Comparison of ENCODE assay signal across 2 cellular contexts in the genomic region with DNA sequence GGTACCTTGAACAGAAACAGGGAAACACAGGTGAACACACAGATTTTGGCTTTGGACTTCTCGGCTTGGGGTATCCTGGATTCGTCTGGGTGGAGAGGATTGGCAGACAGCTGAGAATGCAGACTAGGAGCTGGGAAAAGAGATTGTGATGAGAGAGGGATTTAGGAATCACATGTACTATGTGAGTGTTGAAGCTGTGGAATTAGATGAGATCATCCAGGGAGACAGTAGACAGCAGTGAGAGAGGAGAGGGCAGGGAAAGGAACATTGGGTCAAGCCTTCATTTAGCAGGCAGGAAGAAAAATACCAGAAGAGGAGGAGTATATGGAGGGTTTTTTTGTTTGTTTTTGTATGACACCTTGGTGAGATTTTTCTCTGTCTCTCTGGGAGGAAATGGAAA.
TF ChIP-seq lines count a peak whose summit lies in the region.

No MANE protein-coding gene starts in this region.

TF ChIP-seq in SK-N-SH treated with all-trans-retinoic acid at 6 μM for 48 hours, 23 proteins besides CTCF, POLR2A, EP300 and RAD21 (continued from another document):
- TF ChIP-seq ZNF565 (CRISPR knock-in tag; conservative IDR thresholded peaks at IDR 0.05; ENCODE audit: low read depth) (no peak), ARNTL (CRISPR knock-in tag; IDR thresholded peaks at IDR 0.05; ENCODE audit: borderline replicate concordance, low read depth) (no peak), ZNF70 (CRISPR knock-in tag; IDR thresholded peaks at IDR 0.05) (no peak), TCF4 (CRISPR knock-in tag; IDR thresholded peaks at IDR 0.05; ENCODE audit: borderline replicate concordance) (no peak), TOX (CRISPR knock-in tag; IDR thresholded peaks at IDR 0.05; ENCODE audit: borderline replicate concordance) (no peak), GLIS3 (CRISPR knock-in tag; IDR thresholded peaks at IDR 0.05) (no peak), OSR1 (CRISPR knock-in tag; IDR thresholded peaks at IDR 0.05) (no peak), RARB (CRISPR knock-in tag; IDR thresholded peaks at IDR 0.05) (no peak), ZFP3 (CRISPR knock-in tag; IDR thresholded peaks at IDR 0.05) (no peak), SNAI2 (CRISPR knock-in tag; IDR thresholded peaks at IDR 0.05) (no peak), ZNF8 (CRISPR knock-in tag; IDR thresholded peaks at IDR 0.05) (no peak)
- TF ChIP-seq, protein P1, sequence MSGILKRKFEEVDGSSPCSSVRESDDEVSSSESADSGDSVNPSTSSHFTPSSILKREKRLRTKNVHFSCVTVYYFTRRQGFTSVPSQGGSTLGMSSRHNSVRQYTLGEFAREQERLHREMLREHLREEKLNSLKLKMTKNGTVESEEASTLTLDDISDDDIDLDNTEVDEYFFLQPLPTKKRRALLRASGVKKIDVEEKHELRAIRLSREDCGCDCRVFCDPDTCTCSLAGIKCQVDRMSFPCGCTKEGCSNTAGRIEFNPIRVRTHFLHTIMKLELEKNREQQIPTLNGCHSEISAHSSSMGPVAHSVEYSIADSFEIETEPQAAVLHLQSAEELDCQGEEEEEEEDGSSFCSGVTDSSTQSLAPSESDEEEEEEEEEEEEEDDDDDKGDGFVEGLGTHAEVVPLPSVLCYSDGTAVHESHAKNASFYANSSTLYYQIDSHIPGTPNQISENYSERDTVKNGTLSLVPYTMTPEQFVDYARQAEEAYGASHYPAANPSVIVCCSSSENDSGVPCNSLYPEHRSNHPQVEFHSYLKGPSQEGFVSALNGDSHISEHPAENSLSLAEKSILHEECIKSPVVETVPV (CRISPR knock-in tag; IDR thresholded peaks at IDR 0.05) = no peak
- TF ChIP-seq, protein P2, sequence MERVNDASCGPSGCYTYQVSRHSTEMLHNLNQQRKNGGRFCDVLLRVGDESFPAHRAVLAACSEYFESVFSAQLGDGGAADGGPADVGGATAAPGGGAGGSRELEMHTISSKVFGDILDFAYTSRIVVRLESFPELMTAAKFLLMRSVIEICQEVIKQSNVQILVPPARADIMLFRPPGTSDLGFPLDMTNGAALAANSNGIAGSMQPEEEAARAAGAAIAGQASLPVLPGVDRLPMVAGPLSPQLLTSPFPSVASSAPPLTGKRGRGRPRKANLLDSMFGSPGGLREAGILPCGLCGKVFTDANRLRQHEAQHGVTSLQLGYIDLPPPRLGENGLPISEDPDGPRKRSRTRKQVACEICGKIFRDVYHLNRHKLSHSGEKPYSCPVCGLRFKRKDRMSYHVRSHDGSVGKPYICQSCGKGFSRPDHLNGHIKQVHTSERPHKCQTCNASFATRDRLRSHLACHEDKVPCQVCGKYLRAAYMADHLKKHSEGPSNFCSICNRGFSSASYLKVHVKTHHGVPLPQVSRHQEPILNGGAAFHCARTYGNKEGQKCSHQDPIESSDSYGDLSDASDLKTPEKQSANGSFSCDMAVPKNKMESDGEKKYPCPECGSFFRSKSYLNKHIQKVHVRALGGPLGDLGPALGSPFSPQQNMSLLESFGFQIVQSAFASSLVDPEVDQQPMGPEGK (CRISPR knock-in tag; IDR thresholded peaks at IDR 0.05; ENCODE audit: borderline replicate concordance) = no peak

TF ChIP-seq in SK-N-SH, 30 proteins besides CTCF, POLR2A, EP300 and RAD21 (continued from another document):
- TF ChIP-seq, protein P3, sequence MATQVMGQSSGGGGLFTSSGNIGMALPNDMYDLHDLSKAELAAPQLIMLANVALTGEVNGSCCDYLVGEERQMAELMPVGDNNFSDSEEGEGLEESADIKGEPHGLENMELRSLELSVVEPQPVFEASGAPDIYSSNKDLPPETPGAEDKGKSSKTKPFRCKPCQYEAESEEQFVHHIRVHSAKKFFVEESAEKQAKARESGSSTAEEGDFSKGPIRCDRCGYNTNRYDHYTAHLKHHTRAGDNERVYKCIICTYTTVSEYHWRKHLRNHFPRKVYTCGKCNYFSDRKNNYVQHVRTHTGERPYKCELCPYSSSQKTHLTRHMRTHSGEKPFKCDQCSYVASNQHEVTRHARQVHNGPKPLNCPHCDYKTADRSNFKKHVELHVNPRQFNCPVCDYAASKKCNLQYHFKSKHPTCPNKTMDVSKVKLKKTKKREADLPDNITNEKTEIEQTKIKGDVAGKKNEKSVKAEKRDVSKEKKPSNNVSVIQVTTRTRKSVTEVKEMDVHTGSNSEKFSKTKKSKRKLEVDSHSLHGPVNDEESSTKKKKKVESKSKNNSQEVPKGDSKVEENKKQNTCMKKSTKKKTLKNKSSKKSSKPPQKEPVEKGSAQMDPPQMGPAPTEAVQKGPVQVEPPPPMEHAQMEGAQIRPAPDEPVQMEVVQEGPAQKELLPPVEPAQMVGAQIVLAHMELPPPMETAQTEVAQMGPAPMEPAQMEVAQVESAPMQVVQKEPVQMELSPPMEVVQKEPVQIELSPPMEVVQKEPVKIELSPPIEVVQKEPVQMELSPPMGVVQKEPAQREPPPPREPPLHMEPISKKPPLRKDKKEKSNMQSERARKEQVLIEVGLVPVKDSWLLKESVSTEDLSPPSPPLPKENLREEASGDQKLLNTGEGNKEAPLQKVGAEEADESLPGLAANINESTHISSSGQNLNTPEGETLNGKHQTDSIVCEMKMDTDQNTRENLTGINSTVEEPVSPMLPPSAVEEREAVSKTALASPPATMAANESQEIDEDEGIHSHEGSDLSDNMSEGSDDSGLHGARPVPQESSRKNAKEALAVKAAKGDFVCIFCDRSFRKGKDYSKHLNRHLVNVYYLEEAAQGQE (IDR thresholded peaks at IDR 0.05; ENCODE audit: low read depth, low read length) = no peak
- TF ChIP-seq NFIC (IDR thresholded peaks at IDR 0.05; ENCODE audit: borderline replicate concordance) (no peak), SMC3 (IDR thresholded peaks at IDR 0.05; ENCODE audit: low read depth, low read length) (no peak), CHD2 (IDR thresholded peaks at IDR 0.05; ENCODE audit: low read length, partially characterized antibody) (no peak), TAF1 (IDR thresholded peaks at IDR 0.05; ENCODE audit: borderline replicate concordance, low read depth, low read length) (no peak), POLR2AphosphoS5 (IDR thresholded peaks at IDR 0.05; ENCODE audit: low read depth, low read length) (no peak), GABPA (IDR thresholded peaks at IDR 0.05; ENCODE audit: low read depth) (no peak)
- TF ChIP-seq, protein P4, sequence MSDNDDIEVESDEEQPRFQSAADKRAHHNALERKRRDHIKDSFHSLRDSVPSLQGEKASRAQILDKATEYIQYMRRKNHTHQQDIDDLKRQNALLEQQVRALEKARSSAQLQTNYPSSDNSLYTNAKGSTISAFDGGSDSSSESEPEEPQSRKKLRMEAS (IDR thresholded peaks at IDR 0.05; ENCODE audit: low read depth) = no peak
- TF ChIP-seq, protein P5, sequence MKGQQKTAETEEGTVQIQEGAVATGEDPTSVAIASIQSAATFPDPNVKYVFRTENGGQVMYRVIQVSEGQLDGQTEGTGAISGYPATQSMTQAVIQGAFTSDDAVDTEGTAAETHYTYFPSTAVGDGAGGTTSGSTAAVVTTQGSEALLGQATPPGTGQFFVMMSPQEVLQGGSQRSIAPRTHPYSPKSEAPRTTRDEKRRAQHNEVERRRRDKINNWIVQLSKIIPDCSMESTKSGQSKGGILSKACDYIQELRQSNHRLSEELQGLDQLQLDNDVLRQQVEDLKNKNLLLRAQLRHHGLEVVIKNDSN (IDR thresholded peaks at IDR 0.05; ENCODE audit: borderline replicate concordance, low read depth) = no peak
TF ChIP-seq in SK-N-SH: peak in this region for 0.
